ENCODE assay signal across 21 cellular contexts in the genomic region with DNA sequence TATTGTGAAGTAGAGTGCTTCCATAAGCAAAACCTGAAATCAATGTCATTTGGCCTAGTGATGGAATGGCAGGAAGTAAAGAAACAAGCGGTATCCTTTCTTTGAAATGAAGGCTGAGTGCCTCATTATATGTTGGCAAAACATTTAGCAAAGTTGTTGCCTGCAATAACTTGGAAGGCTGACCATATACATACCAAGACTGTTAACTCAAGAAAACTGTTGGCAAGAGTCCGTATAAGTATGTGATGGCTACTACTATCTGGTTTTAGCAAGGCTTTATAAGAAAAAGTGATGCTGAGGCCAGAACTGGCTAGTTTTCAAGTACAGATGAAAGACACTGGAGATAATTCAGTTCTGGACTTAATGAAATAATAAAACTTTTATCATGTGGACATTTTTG.
"Had no signal": no experiment of that assay in that cellular context is flagged by ENCODE, and none has a peak within 500 bp of the region (broad histone marks: within the 10 kb centered on the region; RNA-seq: fewer than 3 reads in every experiment).

No MANE protein-coding gene starts in this region.

- H3K4me1 ChIP-seq: breast epithelium, esophagus squamous epithelium, pancreas, right atrium auricular region, stomach, suprapubic skin, tibial nerve had no signal

- H3K36me3 ChIP-seq: breast epithelium, esophagus squamous epithelium, gastrocnemius medialis, pancreas, right atrium auricular region, stomach, suprapubic skin, tibial nerve had no signal

- H3K27me3 ChIP-seq: breast epithelium, dorsolateral prefrontal cortex, esophagus squamous epithelium, gastrocnemius medialis, pancreas, right atrium auricular region, stomach, suprapubic skin, tibial nerve had no signal

- DNase-seq: activated CD4-positive, alpha-beta T cell treated with anti-CD3 and anti-CD28 coated beads for 1 hour; activated CD4-positive, alpha-beta T cell treated with anti-CD3 and anti-CD28 coated beads, Interleukin-2, amount 50 U/mL, for 1 hour; activated CD8-positive, alpha-beta T cell treated with anti-CD3 and anti-CD28 coated beads, Interleukin-2, amount 10 ng/mL, durations not matched to agents 7 days and 5 days; activated gamma-delta T cell treated with Interleukin-2 at 50 U/mL for 16 hours; aorta; dorsolateral prefrontal cortex; esophagus squamous epithelium; gastrocnemius medialis; hippocampal formation; left ventricle myocardium superior; nephron progenitor cell; pancreas; psoas muscle; stimulated activated CD4-positive, alpha-beta T cell treated with anti-CD3 and anti-CD28 coated beads, Interleukin-2, amount 100 ng/mL, for 24 hours; stomach; T-helper 9 cell had no signal

- H3K27ac ChIP-seq: breast epithelium, dorsolateral prefrontal cortex, esophagus squamous epithelium, gastrocnemius medialis, pancreas, psoas muscle, right atrium auricular region, stomach, suprapubic skin, tibial nerve had no signal

- ATAC-seq: activated CD8-positive, alpha-beta T cell treated with anti-CD3 and anti-CD28 coated beads, Interleukin-2, amount 10 ng/mL, durations not matched to agents 7 days and 5 days; gastrocnemius medialis; left ventricle myocardium superior; pancreas; psoas muscle; stimulated activated effector memory CD8-positive, alpha-beta T cell treated with anti-CD3 and anti-CD28 coated beads, Interleukin-12 subunit alpha, Interleukin-12 subunit beta, amount 100 ng/mL, for 72 hours had no signal

- H3K9me3 ChIP-seq: gastrocnemius medialis, pancreas had no signal

- H3K4me3 ChIP-seq: breast epithelium, dorsolateral prefrontal cortex, esophagus squamous epithelium, gastrocnemius medialis, pancreas, psoas muscle, right atrium auricular region, stomach, suprapubic skin, tibial nerve had no signal
